Comparison of ENCODE assay signal across 1 cellular context in the genomic region with DNA sequence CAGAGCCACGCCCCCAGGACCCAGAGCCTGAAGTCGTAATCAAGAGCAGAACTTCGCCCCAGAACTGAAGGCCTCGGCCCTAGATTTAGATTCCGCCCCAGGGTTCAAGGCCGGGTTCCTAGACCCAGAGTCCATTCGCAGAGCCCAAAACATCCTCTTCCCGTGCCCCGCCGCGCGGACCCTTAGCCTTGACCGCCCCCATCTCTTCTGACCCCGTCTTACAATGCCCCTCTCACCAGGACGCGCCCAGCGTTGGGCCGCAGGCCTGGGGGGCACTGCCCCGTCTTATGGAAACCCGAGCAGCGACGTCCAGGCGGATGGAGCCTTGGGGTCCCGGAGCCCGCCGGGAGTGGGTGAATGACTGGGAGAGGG.
TF ChIP-seq lines count a peak whose summit lies in the region.

No MANE protein-coding gene starts in this region.

TF ChIP-seq in HepG2, 621 proteins besides CTCF, POLR2A, EP300 and RAD21 (continued from another document and continues in another):
- TF ChIP-seq, protein P1, sequence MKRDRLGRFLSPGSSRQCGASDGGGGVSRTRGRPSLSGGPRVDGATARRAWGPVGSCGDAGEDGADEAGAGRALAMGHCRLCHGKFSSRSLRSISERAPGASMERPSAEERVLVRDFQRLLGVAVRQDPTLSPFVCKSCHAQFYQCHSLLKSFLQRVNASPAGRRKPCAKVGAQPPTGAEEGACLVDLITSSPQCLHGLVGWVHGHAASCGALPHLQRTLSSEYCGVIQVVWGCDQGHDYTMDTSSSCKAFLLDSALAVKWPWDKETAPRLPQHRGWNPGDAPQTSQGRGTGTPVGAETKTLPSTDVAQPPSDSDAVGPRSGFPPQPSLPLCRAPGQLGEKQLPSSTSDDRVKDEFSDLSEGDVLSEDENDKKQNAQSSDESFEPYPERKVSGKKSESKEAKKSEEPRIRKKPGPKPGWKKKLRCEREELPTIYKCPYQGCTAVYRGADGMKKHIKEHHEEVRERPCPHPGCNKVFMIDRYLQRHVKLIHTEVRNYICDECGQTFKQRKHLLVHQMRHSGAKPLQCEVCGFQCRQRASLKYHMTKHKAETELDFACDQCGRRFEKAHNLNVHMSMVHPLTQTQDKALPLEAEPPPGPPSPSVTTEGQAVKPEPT (CRISPR knock-in tag; IDR thresholded peaks at IDR 0.05; ENCODE audit: low read depth), result 0 out of 2 replicates have a peak, but pooled peaks have one; percentile 17
- TF ChIP-seq, protein P2, sequence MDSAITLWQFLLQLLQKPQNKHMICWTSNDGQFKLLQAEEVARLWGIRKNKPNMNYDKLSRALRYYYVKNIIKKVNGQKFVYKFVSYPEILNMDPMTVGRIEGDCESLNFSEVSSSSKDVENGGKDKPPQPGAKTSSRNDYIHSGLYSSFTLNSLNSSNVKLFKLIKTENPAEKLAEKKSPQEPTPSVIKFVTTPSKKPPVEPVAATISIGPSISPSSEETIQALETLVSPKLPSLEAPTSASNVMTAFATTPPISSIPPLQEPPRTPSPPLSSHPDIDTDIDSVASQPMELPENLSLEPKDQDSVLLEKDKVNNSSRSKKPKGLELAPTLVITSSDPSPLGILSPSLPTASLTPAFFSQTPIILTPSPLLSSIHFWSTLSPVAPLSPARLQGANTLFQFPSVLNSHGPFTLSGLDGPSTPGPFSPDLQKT (CRISPR knock-in tag; IDR thresholded peaks at IDR 0.05; ENCODE audit: borderline replicate concordance), result no peak
- TF ChIP-seq MTA1 (CRISPR knock-in tag; IDR thresholded peaks at IDR 0.05; ENCODE audit: borderline replicate concordance) (0 out of 2 replicates have a peak, but pooled peaks have one; percentile 50), JUN (CRISPR knock-in tag; IDR thresholded peaks at IDR 0.05) (0 out of 2 replicates have a peak, but pooled peaks have one; percentile 34), AGO1 (IDR thresholded peaks at IDR 0.05; ENCODE audit: low read depth, low read length, poor library complexity, severe bottlenecking) (no peak), SUZ12 (IDR thresholded peaks at IDR 0.05; ENCODE audit: low read depth, low read length) (no peak), ZMYM2 (CRISPR knock-in tag; IDR thresholded peaks at IDR 0.05) (peak; percentile 87), SP2 (CRISPR knock-in tag; IDR thresholded peaks at IDR 0.05) (no peak), TARDBP (CRISPR knock-in tag; IDR thresholded peaks at IDR 0.05) (no peak), ZNF557 (CRISPR knock-in tag; IDR thresholded peaks at IDR 0.05) (no peak), ZNF879 (CRISPR knock-in tag; IDR thresholded peaks at IDR 0.05) (no peak), ZC3H4 (CRISPR knock-in tag; IDR thresholded peaks at IDR 0.05; ENCODE audit: borderline replicate concordance) (no peak), HOXA3 (CRISPR knock-in tag; IDR thresholded peaks at IDR 0.05) (peak; percentile 65), YEATS2 (CRISPR knock-in tag; IDR thresholded peaks at IDR 0.05; ENCODE audit: borderline replicate concordance) (no peak; the same call in 1 of the 2 replicates), HES4 (CRISPR knock-in tag; IDR thresholded peaks at IDR 0.05; ENCODE audit: borderline replicate concordance) (no peak), SP4 (CRISPR knock-in tag; IDR thresholded peaks at IDR 0.05) (no peak), HOXA7 (CRISPR knock-in tag; IDR thresholded peaks at IDR 0.05) (no peak), ZFP36L2 (CRISPR knock-in tag; IDR thresholded peaks at IDR 0.05) (no peak), ZMAT3 (CRISPR knock-in tag; conservative IDR thresholded peaks at IDR 0.05) (peak; percentile 77), ZNF839 (CRISPR knock-in tag; IDR thresholded peaks at IDR 0.05; ENCODE audit: borderline replicate concordance) (no peak), CENPX (CRISPR knock-in tag; IDR thresholded peaks at IDR 0.05) (no peak), MXD4 (CRISPR knock-in tag; IDR thresholded peaks at IDR 0.05) (no peak), ZNF234 (CRISPR knock-in tag; conservative IDR thresholded peaks at IDR 0.05) (no peak), ZNF34 (CRISPR knock-in tag; IDR thresholded peaks at IDR 0.05; ENCODE audit: borderline replicate concordance) (no peak), GABPA (IDR thresholded peaks at IDR 0.05; ENCODE audit: low read depth, low read length) (no peak), GABPA (CRISPR knock-in tag; IDR thresholded peaks at IDR 0.05; ENCODE audit: low read depth) (0 out of 2 replicates have a peak, but pooled peaks have one; percentile 5), SRSF1 (optimal IDR thresholded peaks at IDR 0.05; ENCODE audit: low read depth, low read length) (peak; percentile 49), ZNF674 (CRISPR knock-in tag; IDR thresholded peaks at IDR 0.05; ENCODE audit: low read depth) (no peak), ZNF790 (CRISPR knock-in tag; IDR thresholded peaks at IDR 0.05; ENCODE audit: borderline replicate concordance) (no peak), TCF7L2 (IDR thresholded peaks at IDR 0.05; ENCODE audit: low read depth, low read length) (no peak), ZNF773 (CRISPR knock-in tag; IDR thresholded peaks at IDR 0.05; ENCODE audit: borderline replicate concordance) (0 out of 2 replicates have a peak, but pooled peaks have one; percentile 18)
- TF ChIP-seq, protein P3, sequence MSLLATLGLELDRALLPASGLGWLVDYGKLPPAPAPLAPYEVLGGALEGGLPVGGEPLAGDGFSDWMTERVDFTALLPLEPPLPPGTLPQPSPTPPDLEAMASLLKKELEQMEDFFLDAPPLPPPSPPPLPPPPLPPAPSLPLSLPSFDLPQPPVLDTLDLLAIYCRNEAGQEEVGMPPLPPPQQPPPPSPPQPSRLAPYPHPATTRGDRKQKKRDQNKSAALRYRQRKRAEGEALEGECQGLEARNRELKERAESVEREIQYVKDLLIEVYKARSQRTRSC (CRISPR knock-in tag; IDR thresholded peaks at IDR 0.05; ENCODE audit: low read depth), result no peak
- TF ChIP-seq, protein P4, sequence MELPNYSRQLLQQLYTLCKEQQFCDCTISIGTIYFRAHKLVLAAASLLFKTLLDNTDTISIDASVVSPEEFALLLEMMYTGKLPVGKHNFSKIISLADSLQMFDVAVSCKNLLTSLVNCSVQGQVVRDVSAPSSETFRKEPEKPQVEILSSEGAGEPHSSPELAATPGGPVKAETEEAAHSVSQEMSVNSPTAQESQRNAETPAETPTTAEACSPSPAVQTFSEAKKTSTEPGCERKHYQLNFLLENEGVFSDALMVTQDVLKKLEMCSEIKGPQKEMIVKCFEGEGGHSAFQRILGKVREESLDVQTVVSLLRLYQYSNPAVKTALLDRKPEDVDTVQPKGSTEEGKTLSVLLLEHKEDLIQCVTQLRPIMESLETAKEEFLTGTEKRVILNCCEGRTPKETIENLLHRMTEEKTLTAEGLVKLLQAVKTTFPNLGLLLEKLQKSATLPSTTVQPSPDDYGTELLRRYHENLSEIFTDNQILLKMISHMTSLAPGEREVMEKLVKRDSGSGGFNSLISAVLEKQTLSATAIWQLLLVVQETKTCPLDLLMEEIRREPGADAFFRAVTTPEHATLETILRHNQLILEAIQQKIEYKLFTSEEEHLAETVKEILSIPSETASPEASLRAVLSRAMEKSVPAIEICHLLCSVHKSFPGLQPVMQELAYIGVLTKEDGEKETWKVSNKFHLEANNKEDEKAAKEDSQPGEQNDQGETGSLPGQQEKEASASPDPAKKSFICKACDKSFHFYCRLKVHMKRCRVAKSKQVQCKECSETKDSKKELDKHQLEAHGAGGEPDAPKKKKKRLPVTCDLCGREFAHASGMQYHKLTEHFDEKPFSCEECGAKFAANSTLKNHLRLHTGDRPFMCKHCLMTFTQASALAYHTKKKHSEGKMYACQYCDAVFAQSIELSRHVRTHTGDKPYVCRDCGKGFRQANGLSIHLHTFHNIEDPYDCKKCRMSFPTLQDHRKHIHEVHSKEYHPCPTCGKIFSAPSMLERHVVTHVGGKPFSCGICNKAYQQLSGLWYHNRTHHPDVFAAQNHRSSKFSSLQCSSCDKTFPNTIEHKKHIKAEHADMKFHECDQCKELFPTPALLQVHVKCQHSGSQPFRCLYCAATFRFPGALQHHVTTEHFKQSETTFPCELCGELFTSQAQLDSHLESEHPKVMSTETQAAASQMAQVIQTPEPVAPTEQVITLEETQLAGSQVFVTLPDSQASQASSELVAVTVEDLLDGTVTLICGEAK (IDR thresholded peaks at IDR 0.05), result no peak
- TF ChIP-seq, protein P4 (CRISPR knock-in tag; IDR thresholded peaks at IDR 0.05), result no peak
- TF ChIP-seq, protein P5, sequence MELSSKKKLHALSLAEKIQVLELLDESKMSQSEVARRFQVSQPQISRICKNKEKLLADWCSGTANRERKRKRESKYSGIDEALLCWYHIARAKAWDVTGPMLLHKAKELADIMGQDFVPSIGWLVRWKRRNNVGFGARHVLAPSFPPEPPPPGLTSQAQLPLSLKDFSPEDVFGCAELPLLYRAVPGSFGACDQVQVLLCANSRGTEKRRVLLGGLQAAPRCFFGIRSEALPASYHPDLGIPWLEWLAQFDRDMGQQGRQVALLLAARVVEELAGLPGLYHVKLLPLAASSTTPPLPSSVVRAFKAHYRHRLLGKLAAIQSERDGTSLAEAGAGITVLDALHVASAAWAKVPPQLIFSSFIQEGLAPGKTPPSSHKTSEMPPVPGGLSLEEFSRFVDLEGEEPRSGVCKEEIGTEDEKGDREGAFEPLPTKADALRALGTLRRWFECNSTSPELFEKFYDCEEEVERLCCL (CRISPR knock-in tag; IDR thresholded peaks at IDR 0.05; ENCODE audit: borderline replicate concordance), result no peak
- TF ChIP-seq, protein P6, sequence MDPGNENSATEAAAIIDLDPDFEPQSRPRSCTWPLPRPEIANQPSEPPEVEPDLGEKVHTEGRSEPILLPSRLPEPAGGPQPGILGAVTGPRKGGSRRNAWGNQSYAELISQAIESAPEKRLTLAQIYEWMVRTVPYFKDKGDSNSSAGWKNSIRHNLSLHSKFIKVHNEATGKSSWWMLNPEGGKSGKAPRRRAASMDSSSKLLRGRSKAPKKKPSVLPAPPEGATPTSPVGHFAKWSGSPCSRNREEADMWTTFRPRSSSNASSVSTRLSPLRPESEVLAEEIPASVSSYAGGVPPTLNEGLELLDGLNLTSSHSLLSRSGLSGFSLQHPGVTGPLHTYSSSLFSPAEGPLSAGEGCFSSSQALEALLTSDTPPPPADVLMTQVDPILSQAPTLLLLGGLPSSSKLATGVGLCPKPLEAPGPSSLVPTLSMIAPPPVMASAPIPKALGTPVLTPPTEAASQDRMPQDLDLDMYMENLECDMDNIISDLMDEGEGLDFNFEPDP (CRISPR knock-in tag; conservative IDR thresholded peaks at IDR 0.05), result no peak
- TF ChIP-seq, protein P7, sequence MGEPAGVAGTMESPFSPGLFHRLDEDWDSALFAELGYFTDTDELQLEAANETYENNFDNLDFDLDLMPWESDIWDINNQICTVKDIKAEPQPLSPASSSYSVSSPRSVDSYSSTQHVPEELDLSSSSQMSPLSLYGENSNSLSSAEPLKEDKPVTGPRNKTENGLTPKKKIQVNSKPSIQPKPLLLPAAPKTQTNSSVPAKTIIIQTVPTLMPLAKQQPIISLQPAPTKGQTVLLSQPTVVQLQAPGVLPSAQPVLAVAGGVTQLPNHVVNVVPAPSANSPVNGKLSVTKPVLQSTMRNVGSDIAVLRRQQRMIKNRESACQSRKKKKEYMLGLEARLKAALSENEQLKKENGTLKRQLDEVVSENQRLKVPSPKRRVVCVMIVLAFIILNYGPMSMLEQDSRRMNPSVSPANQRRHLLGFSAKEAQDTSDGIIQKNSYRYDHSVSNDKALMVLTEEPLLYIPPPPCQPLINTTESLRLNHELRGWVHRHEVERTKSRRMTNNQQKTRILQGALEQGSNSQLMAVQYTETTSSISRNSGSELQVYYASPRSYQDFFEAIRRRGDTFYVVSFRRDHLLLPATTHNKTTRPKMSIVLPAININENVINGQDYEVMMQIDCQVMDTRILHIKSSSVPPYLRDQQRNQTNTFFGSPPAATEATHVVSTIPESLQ (CRISPR knock-in tag; conservative IDR thresholded peaks at IDR 0.05), result no peak
- TF ChIP-seq, protein P8, sequence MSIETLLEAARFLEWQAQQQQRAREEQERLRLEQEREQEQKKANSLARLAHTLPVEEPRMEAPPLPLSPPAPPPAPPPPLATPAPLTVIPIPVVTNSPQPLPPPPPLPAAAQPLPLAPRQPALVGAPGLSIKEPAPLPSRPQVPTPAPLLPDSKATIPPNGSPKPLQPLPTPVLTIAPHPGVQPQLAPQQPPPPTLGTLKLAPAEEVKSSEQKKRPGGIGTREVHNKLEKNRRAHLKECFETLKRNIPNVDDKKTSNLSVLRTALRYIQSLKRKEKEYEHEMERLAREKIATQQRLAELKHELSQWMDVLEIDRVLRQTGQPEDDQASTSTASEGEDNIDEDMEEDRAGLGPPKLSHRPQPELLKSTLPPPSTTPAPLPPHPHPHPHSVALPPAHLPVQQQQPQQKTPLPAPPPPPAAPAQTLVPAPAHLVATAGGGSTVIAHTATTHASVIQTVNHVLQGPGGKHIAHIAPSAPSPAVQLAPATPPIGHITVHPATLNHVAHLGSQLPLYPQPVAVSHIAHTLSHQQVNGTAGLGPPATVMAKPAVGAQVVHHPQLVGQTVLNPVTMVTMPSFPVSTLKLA (IDR thresholded peaks at IDR 0.05), result no peak
- TF ChIP-seq, protein P9, sequence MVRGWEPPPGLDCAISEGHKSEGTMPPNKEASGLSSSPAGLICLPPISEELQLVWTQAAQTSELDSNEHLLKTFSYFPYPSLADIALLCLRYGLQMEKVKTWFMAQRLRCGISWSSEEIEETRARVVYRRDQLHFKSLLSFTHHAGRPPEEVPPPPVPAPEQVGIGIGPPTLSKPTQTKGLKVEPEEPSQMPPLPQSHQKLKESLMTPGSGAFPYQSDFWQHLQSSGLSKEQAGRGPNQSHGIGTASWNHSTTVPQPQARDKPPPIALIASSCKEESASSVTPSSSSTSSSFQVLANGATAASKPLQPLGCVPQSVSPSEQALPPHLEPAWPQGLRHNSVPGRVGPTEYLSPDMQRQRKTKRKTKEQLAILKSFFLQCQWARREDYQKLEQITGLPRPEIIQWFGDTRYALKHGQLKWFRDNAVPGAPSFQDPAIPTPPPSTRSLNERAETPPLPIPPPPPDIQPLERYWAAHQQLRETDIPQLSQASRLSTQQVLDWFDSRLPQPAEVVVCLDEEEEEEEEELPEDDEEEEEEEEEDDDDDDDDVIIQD (CRISPR knock-in tag; IDR thresholded peaks at IDR 0.05; ENCODE audit: low read depth), result no peak
